In the genomic region with DNA sequence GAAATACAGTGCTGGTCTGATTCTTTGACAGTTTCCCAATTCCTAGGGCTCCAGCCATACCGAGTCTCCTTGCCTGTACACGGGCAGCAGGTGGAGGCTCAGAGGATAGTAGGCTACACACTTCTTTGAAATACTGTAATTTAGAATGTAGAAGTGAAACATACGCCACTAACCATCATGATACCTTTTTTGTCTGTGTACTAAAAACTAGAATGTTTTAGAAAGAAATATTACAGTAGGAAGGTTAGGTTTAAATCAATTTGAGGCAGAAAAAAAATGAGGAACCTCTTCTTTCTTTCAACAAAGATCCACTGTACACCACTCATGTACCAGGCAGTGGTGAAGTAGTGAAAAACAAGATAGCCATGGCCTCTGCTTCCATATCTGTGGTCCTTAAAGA, we compare ENCODE assay signal across 13 cellular contexts.
A peak's percentile ranks its signal among the peaks of the same experiment; 100 is the strongest.
DNase-seq lines count a peak whose midpoint lies in the region; ATAC-seq and TF ChIP-seq lines count a peak whose summit lies in the region.
"Had no signal": no experiment of that assay in that cellular context is flagged by ENCODE, and none has a peak within 500 bp of the region (broad histone marks: within the 10 kb centered on the region; RNA-seq: fewer than 3 reads in every experiment).

No MANE protein-coding gene starts in this region.

- no peak for DNase-seq in activated T-cell treated with anti-CD3 and anti-CD28 coated beads, Interleukin-2, amount 50 U/mL, for 72 hours
- no peak for DNase-seq in activated T-cell treated with anti-CD3 and anti-CD28 coated beads, Interleukin-2, amount 50 U/mL, for 1 hour
- DNase-seq in chondrocyte (ENCODE audit: low spot score) (no peak), DMS53 treated with DMSO at 0.1 percent for 48 hours (lab: John Stamatoyannopoulos, UW; ENCODE audit: unreplicated experiment) (no peak), GM20000 (ENCODE audit: low spot score) (no peak)
- DNase-seq: effector CD4-positive, alpha-beta T cell; left lung; RPMI8226; upper lobe of left lung had no signal

- peak overlapping the region; percentile 38 for H3K27ac Mint-ChIP-seq in activated T-cell treated with anti-CD3 and anti-CD28 coated beads, Interleukin-2, amount 50 U/mL, for 72 hours
- H3K27ac Mint-ChIP-seq in stimulated activated memory B cell treated with anti-CD40 and anti-IgM and Interleukin-4, amounts not matched to agents 10 μg/mL and 1 μg/mL and 100 μg/mL, for 72 hours, result no peak overlapping the region
- H3K27ac Mint-ChIP-seq in chondrocyte (ENCODE audit: unreplicated experiment), result no peak overlapping the region
- H3K27ac Mint-ChIP-seq: neural progenitor cell had no signal

- H3K4me1 Mint-ChIP-seq in activated T-cell treated with anti-CD3 and anti-CD28 coated beads, Interleukin-2, amount 50 U/mL, for 72 hours (ENCODE audit: low read depth), result peaks cover 26% of the 10 kb centered on the region
- H3K4me1 Mint-ChIP-seq in stimulated activated memory B cell treated with anti-CD40 and anti-IgM and Interleukin-4, amounts not matched to agents 10 μg/mL and 1 μg/mL and 100 μg/mL, for 72 hours, result peaks cover 7% of the 10 kb centered on the region
- no peaks in the 10 kb centered on the region for H3K4me1 Mint-ChIP-seq in chondrocyte (ENCODE audit: low read depth)

- peaks cover 90% of the 10 kb centered on the region for H3K27me3 Mint-ChIP-seq in activated T-cell treated with anti-CD3 and anti-CD28 coated beads, Interleukin-2, amount 50 U/mL, for 72 hours (ENCODE audit: low read depth)
- H3K27me3 Mint-ChIP-seq in stimulated activated memory B cell treated with anti-CD40 and anti-IgM and Interleukin-4, amounts not matched to agents 10 μg/mL and 1 μg/mL and 100 μg/mL, for 72 hours, result peaks cover 76% of the 10 kb centered on the region
- no peaks in the 10 kb centered on the region for H3K27me3 Mint-ChIP-seq in chondrocyte (ENCODE audit: low read depth)

- H3K9me3 Mint-ChIP-seq in activated T-cell treated with anti-CD3 and anti-CD28 coated beads, Interleukin-2, amount 50 U/mL, for 72 hours, result peaks cover 0 to 2% of the 10 kb centered on the region in 2 donors
- no peaks in the 10 kb centered on the region for H3K9me3 Mint-ChIP-seq in stimulated activated memory B cell treated with anti-CD40 and anti-IgM and Interleukin-4, amounts not matched to agents 10 μg/mL and 1 μg/mL and 100 μg/mL, for 72 hours
- no peaks in the 10 kb centered on the region for H3K9me3 Mint-ChIP-seq in chondrocyte (ENCODE audit: low read depth)
- H3K9me3 Mint-ChIP-seq: neural progenitor cell had no signal

- peak overlapping the region; percentile 69 to 85 for H3K4me3 Mint-ChIP-seq in activated T-cell treated with anti-CD3 and anti-CD28 coated beads, Interleukin-2, amount 50 U/mL, for 72 hours
- H3K4me3 Mint-ChIP-seq in stimulated activated memory B cell treated with anti-CD40 and anti-IgM and Interleukin-4, amounts not matched to agents 10 μg/mL and 1 μg/mL and 100 μg/mL, for 72 hours, result no peak overlapping the region
- no peak overlapping the region for H3K4me3 Mint-ChIP-seq in chondrocyte (ENCODE audit: unreplicated experiment)
- H3K4me3 Mint-ChIP-seq: neural progenitor cell had no signal

- TF ChIP-seq CTCF in chondrocyte (IDR thresholded peaks at IDR 0.05) (no peak), GM20000 (IDR thresholded peaks at IDR 0.05; ENCODE audit: extremely low read depth, missing control alignments) (no peak)

- no peaks in the 10 kb centered on the region for H3K36me3 Mint-ChIP-seq in activated T-cell treated with anti-CD3 and anti-CD28 coated beads, Interleukin-2, amount 50 U/mL, for 72 hours (ENCODE audit: insufficient read depth in 2 of 2)
- H3K36me3 Mint-ChIP-seq in stimulated activated memory B cell treated with anti-CD40 and anti-IgM and Interleukin-4, amounts not matched to agents 10 μg/mL and 1 μg/mL and 100 μg/mL, for 72 hours, result no peaks in the 10 kb centered on the region
- H3K36me3 Mint-ChIP-seq in chondrocyte (ENCODE audit: low read depth), result no peaks in the 10 kb centered on the region
- H3K36me3 Mint-ChIP-seq: neural progenitor cell had no signal

- peak; percentile 19 to 33 for ATAC-seq in activated T-cell treated with anti-CD3 and anti-CD28 coated beads, Interleukin-2, amount 50 U/mL, for 72 hours (replicated peaks in 1 of 2)
- ATAC-seq in GM21786 (IDR thresholded peaks at IDR 0.05; ENCODE audit: unreplicated experiment), result peak; percentile 62
- peak; percentile 43 for ATAC-seq in HG03139 (IDR thresholded peaks at IDR 0.05; ENCODE audit: unreplicated experiment)
- ATAC-seq in stimulated activated memory B cell treated with anti-CD40 and anti-IgM and Interleukin-4, amounts not matched to agents 10 μg/mL and 1 μg/mL and 100 μg/mL, for 72 hours, result peak; percentile 61
- ATAC-seq: left lung had no signal

Comparison
In these comparisons a context has a peak if more than half of its experiments do, and no peak if none do; other contexts are left out.
1. H3K4me3 Mint-ChIP-seq: peak in activated T-cell treated with anti-CD3 and anti-CD28 coated beads, Interleukin-2, amount 50 U/mL, for 72 hours (2 of 2); none in stimulated activated memory B cell treated with anti-CD40 and anti-IgM and Interleukin-4, amounts not matched to agents 10 μg/mL and 1 μg/mL and 100 μg/mL, for 72 hours (single experiment) and chondrocyte (single experiment).
2. Peak in every context shown above with its lines, with median percentiles within 50 percentile points of each other: ATAC-seq.